In the genomic region with DNA sequence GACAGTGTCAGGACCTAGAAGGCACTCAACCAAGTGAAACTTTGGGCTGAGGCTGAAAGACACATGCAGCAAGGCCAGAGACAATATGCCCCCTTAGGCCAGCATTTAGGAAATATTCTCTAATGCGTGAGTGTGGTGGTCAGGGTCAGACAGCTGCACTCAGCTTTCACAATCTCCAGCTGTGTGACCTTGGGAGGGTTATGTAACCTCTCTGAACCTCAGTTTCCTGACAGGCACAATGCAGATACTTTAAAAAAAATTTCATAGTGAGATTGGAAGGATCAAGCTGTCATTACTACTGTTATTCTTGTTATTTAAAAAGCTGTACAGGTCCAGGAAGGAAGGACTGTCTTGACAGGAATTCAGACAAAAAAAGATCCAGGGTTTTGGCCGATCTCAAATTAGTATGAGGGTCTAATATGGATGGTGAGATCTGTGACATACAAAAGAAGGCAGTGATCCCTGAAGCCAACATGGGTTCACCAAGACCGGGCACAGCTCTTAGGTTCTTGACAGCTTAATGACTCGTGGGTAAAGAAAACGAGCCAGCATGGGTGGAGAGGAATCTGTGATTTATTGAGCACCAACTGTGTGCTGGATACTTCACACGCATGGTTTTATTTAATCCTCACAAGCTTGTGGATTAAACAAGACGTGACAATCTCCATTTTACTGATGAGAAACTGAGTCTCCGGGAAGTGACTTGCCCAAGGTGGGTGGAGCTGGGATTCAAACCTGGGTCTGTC, we compare ENCODE assay signal across 23 cellular contexts. TPM values are rescaled to one million over a fixed set of nuclear protein-coding genes. Genes with fewer than 3 reads are reported as not detected.
"Had no signal": no experiment of that assay in that cellular context is flagged by ENCODE, and none has a peak within 500 bp of the region (broad histone marks: within the 10 kb centered on the region; RNA-seq: fewer than 3 reads in every experiment).

No MANE protein-coding gene starts in this region.

- H3K27ac ChIP-seq: epithelial cell of prostate, hepatocyte, left ventricle myocardium inferior, neutrophil, suprapubic skin, thyroid gland, uterus had no signal

- H3K4me1 ChIP-seq: left ventricle myocardium inferior, suprapubic skin, thyroid gland, uterus had no signal

- H3K27me3 ChIP-seq: suprapubic skin, thyroid gland, uterus had no signal

- H3K36me3 ChIP-seq: left ventricle myocardium inferior, neutrophil, thyroid gland, uterus had no signal

- ATAC-seq: effector memory CD8-positive, alpha-beta T cell; naive thymus-derived CD4-positive, alpha-beta T cell; right cardiac atrium; stimulated activated effector memory CD8-positive, alpha-beta T cell treated with anti-CD3 and anti-CD28 coated beads, Interleukin-12 subunit alpha, Interleukin-12 subunit beta, amount 100 ng/mL, for 72 hours; stimulated activated naive CD8-positive, alpha-beta T cell treated with anti-CD3 and anti-CD28 coated beads, Interleukin-15, Interleukin-2, amounts not matched to agents 100 U/mL and 50 U/mL, for 24 hours had no signal

- FAIRE-seq: colon, islet of Langerhans had no signal

- DNase-seq: cerebellar nuclear complex; effector memory CD8-positive, alpha-beta T cell; foreskin melanocyte; head of caudate nucleus; left ventricle myocardium inferior; mesenchymal stem cell; midbrain; naive thymus-derived CD4-positive, alpha-beta T cell; right cardiac atrium; stimulated activated CD4-positive, alpha-beta T cell treated with anti-CD3 and anti-CD28 coated beads, Interleukin-4, amount 100 ng/mL, for 1 hour; stimulated activated CD8-positive, alpha-beta memory T cell treated with anti-CD3 and anti-CD28 coated beads, Interleukin-4, amount 100 ng/mL, for 48 hours; stimulated activated naive CD8-positive, alpha-beta T cell treated with anti-CD3 and anti-CD28 coated beads, Interleukin-15, Interleukin-2, amounts not matched to agents 100 U/mL and 50 U/mL, for 24 hours; thyroid gland; uterus had no signal

- H3K4me3 ChIP-seq: hepatocyte, left ventricle myocardium inferior, lung, smooth muscle cell, suprapubic skin, thyroid gland, uterus had no signal

- H3K4me2 ChIP-seq: hepatocyte, smooth muscle cell had no signal

- H3K9me3 ChIP-seq: left ventricle myocardium inferior, neutrophil, suprapubic skin, thyroid gland, uterus had no signal

RNA-seq across cellular contexts. Expression of a gene that starts 54.6 kb away (rescaled TPM):
- total RNA-seq: hepatocyte, smooth muscle cell, thyroid gland, uterus had no signal
- polyA plus RNA-seq: naive thymus-derived CD4-positive, alpha-beta T cell had no signal
